In genomic region chr2:64021578-64021977, GRCh38 we compare ENCODE assay signal across 11 cellular contexts. TPM values are rescaled to one million over a fixed set of nuclear protein-coding genes. Genes with fewer than 3 reads are reported as not detected.
DNase-seq lines count a peak whose midpoint lies in the region; ATAC-seq and TF ChIP-seq lines count a peak whose summit lies in the region.
"Had no signal": no experiment of that assay in that cellular context is flagged by ENCODE, and none has a peak within 500 bp of the region (broad histone marks: within the 10 kb centered on the region; RNA-seq: fewer than 3 reads in every experiment).

No MANE protein-coding gene starts in this region.

- H3K4me1 ChIP-seq in naive thymus-derived CD4-positive, alpha-beta T cell (ENCODE audit: control insufficient read depth in 2 of 2, insufficient read depth in 2 of 2, low read length in 2 of 2), result peaks cover 19 to 31% of the 10 kb centered on the region in 2 donors

- H3K4me1 Mint-ChIP-seq in naive thymus-derived CD4-positive, alpha-beta T cell, result peaks cover 26 to 61% (median 48%) of the 10 kb centered on the region in 7 donors

- peak overlapping the region in 9 of 10 donors; percentile 1 to 72 (median 52) for H3K4me3 Mint-ChIP-seq in naive thymus-derived CD4-positive, alpha-beta T cell

- no peaks in the 10 kb centered on the region for H3K27me3 Mint-ChIP-seq in naive thymus-derived CD4-positive, alpha-beta T cell

- H3K9me3 ChIP-seq in naive thymus-derived CD4-positive, alpha-beta T cell (ENCODE audit: control insufficient read depth in 2 of 3, low read length in 3 of 3), result no peaks in the 10 kb centered on the region

- intact Hi-C loops in naive thymus-derived CD4-positive, alpha-beta T cell (cut with micrococcal nuclease), result loop anchor here in 1 of 2 donors (5.0 kb wide), 1 partner anchor 164 kb away; no protein-coding TSS in a partner anchor

- no peaks in the 10 kb centered on the region for H3K27me3 ChIP-seq in naive thymus-derived CD4-positive, alpha-beta T cell (ENCODE audit: control insufficient read depth in 2 of 2, insufficient read depth in 2 of 2, low read length in 2 of 2)

- peaks cover 0 to 3% (median 0%) of the 10 kb centered on the region in 11 donors for H3K9me3 Mint-ChIP-seq in naive thymus-derived CD4-positive, alpha-beta T cell

- H3K36me3 ChIP-seq in naive thymus-derived CD4-positive, alpha-beta T cell (ENCODE audit: control insufficient read depth in 2 of 3, insufficient read depth in 3 of 3, low read length in 3 of 3), result no peaks in the 10 kb centered on the region

- H3K27ac ChIP-seq in naive thymus-derived CD4-positive, alpha-beta T cell (ENCODE audit: low read depth, low read length), result no peak overlapping the region
- H3K27ac ChIP-seq in caudate nucleus (ENCODE audit: low read depth, low read length), result no peak overlapping the region

- CTCF ChIA-PET in naive thymus-derived CD4-positive, alpha-beta T cell (lab: Charles Lee), result interaction anchor here (1.7 kb wide), 1 partner anchor 306 kb away, joined by 7 read pairs; no protein-coding TSS in a partner anchor

- H3K36me3 Mint-ChIP-seq in naive thymus-derived CD4-positive, alpha-beta T cell, result peaks cover 0 to 4% (median 0%) of the 10 kb centered on the region in 5 donors

- no peak for TF ChIP-seq CTCF in LNCaP clone FGC (IDR thresholded peaks at IDR 0.05; ENCODE audit: control insufficient read depth, extremely low read depth, insufficient read depth)

- POLR2A ChIA-PET in naive thymus-derived CD4-positive, alpha-beta T cell (lab: Charles Lee), result interaction anchor here (1.1 to 2.6 kb wide), 5 partner anchors 9 to 503 kb away, joined by 3 to 7 read pairs (median 3); partner anchors contain the start of gene AFTPH

- DNase-seq in DMS153 treated with DMSO at 0.1 percent for 48 hours (lab: John Stamatoyannopoulos, UW; ENCODE audit: unreplicated experiment) (peak; percentile 18), LNCaP clone FGC (ENCODE audit: low read depth) (peak; percentile 81), amniotic epithelial cell (ENCODE audit: low read depth) (peak; percentile 36), GM19238 (ENCODE audit: insufficient read length, low spot score) (no peak), caudate nucleus (lab: John Stamatoyannopoulos, UW) (no peak)
- no peak for DNase-seq in naive thymus-derived CD4-positive, alpha-beta T cell
- DNase-seq: left cardiac atrium, retina, T-helper 9 cell had no signal

- H3K27ac Mint-ChIP-seq in naive thymus-derived CD4-positive, alpha-beta T cell, result peak overlapping the region; percentile 60 to 83 (median 71)

- ATAC-seq in naive thymus-derived CD4-positive, alpha-beta T cell, result no peak
- ATAC-seq in GM21423 (IDR thresholded peaks at IDR 0.05; ENCODE audit: unreplicated experiment) (no peak), GM21717 (IDR thresholded peaks at IDR 0.05; ENCODE audit: unreplicated experiment) (no peak)
- ATAC-seq: left cardiac atrium had no signal

- no peak overlapping the region for H3K4me3 ChIP-seq in LNCaP clone FGC (ENCODE audit: low read depth, low read length)
- no peak overlapping the region for H3K4me3 ChIP-seq in naive thymus-derived CD4-positive, alpha-beta T cell (ENCODE audit: low read length)

RNA-seq across cellular contexts. Expression of gene VPS54, which starts 2.4 kb away (rescaled TPM):
- total RNA-seq in naive thymus-derived CD4-positive, alpha-beta T cell, result 10 to 100 TPM; 13.2 to 20.8 (median 15.6) TPM
- polyA plus RNA-seq in naive thymus-derived CD4-positive, alpha-beta T cell, result 10 to 100 TPM in 1 of 2 donors, 1 to 10 TPM in 1; 4.5 to 11.4 TPM

Comparison
In these comparisons a context has a peak if more than half of its experiments do, and no peak if none do; other contexts are left out.
1. DNase-seq: peak in DMS153 treated with DMSO at 0.1 percent for 48 hours (single experiment), LNCaP clone FGC (single experiment) and amniotic epithelial cell (single experiment); none in naive thymus-derived CD4-positive, alpha-beta T cell (0 of 9), GM19238 (single experiment) and caudate nucleus (0 of 61).